ENCODE assay signal across 23 cellular contexts in the genomic region with DNA sequence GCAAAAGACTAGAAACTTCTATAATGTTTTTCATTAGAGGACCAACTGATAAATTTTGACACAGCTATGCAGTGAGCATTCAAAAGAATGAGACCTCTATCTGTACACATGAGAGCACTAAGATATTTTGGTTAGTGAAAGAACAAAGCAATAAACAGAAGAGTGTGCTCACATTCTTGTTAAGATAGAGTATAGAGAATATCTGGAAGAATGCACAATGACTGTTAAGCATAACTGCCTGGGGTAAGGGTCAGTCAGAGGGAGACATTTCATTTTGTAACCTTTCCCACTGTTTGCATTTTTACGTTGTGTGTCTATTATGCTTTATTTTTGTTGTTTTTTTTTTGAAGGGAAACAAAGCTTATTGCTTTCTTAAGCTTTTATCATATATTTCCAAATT.
"Had no signal": no experiment of that assay in that cellular context is flagged by ENCODE, and none has a peak within 500 bp of the region (broad histone marks: within the 10 kb centered on the region; RNA-seq: fewer than 3 reads in every experiment).

No MANE protein-coding gene starts in this region.

- H3K9me3 ChIP-seq: ovary, psoas muscle, right lobe of liver, thoracic aorta, thyroid gland, upper lobe of right lung had no signal

- DNase-seq: naive thymus-derived CD8-positive, alpha-beta T cell; nephron progenitor cell; occipital lobe; ovary; posterior cingulate gyrus; psoas muscle; right cardiac atrium; right lobe of liver; sigmoid colon; small intestine; stimulated activated CD4-positive, alpha-beta T cell treated with anti-CD3 and anti-CD28 coated beads, Interleukin-15, amount 100 ng/mL, for 24 hours; stimulated activated CD4-positive, alpha-beta T cell treated with anti-CD3 and anti-CD28 coated beads, Interleukin-2, amount 100 ng/mL, for 24 hours; stimulated activated CD4-positive, alpha-beta T cell treated with anti-CD3 and anti-CD28 coated beads, Interleukin-2, amount 100 ng/mL, for 48 hours; stimulated activated CD4-positive, alpha-beta T cell treated with anti-CD3 and anti-CD28 coated beads, Interleukin-4, amount 100 ng/mL, for 24 hours; stimulated activated naive B cell treated with anti-CD40 and anti-IgM and Interleukin-4, amounts not matched to agents 10 μg/mL and 1 μg/mL and 100 μg/mL, for 72 hours; stimulated activated naive CD4-positive, alpha-beta T cell treated with Interleukin-2 at 50 U/mL for 16 hours; stomach; thyroid gland; upper lobe of right lung; uterus had no signal

- H3K9ac ChIP-seq: parathyroid adenoma had no signal

- H3K4me1 ChIP-seq: parathyroid adenoma, psoas muscle, right lobe of liver, sigmoid colon, stomach, thyroid gland, tibial nerve, upper lobe of right lung, uterus had no signal

- H3K36me3 ChIP-seq: ovary, right lobe of liver, sigmoid colon, stomach, thoracic aorta, thyroid gland, upper lobe of right lung, uterus had no signal

- H3K27me3 ChIP-seq: ovary, right lobe of liver, sigmoid colon, stomach, thyroid gland, tibial nerve, upper lobe of right lung, uterus had no signal

- H3K4me3 ChIP-seq: ovary, psoas muscle, right lobe of liver, sigmoid colon, stomach, thoracic aorta, thyroid gland, tibial nerve, upper lobe of right lung, uterus had no signal
